9 cellular contexts compared by ENCODE assay signal in genomic region chr11:36376315-36376887, GRCh38.
DNase-seq lines count a peak whose midpoint lies in the region; TF ChIP-seq lines count a peak whose summit lies in the region.
"Had no signal": no experiment of that assay in that cellular context is flagged by ENCODE, and none has a peak within 500 bp of the region (broad histone marks: within the 10 kb centered on the region; RNA-seq: fewer than 3 reads in every experiment).

No MANE protein-coding gene starts in this region.

- H3K4me1 ChIP-seq in SK-N-SH (ENCODE audit: control insufficient read depth in 1 of 2, insufficient read depth in 2 of 2, low read depth in 1 of 2, low read length in 1 of 2) (peaks cover 14 to 26% of the 10 kb centered on the region in 2 experiments; a peak in 2 of 4 replicates), muscle layer of duodenum (ENCODE audit: control insufficient read depth in 1 of 2, insufficient read depth in 2 of 2, low read length in 2 of 2) (peaks cover 7 to 30% of the 10 kb centered on the region in 2 donors)

- TF ChIP-seq RAD21 in SK-N-SH (IDR thresholded peaks at IDR 0.05; ENCODE audit: low read length): no peak

- CTCF ChIA-PET in SK-N-SH (lab: Yijun Ruan, JAX): interaction anchor here (0.9 to 2.5 kb wide), 6 partner anchors 12 to 116 kb away, joined by 3 to 10 read pairs (median 4); no protein-coding TSS in a partner anchor

- TF ChIP-seq CTCF in SK-N-SH (IDR thresholded peaks at IDR 0.05): no peak
- TF ChIP-seq CTCF in epithelial cell of proximal tubule (conservative IDR thresholded peaks at IDR 0.05; ENCODE audit: low read depth, low read length): no peak

- H3K27me3 ChIP-seq in SK-N-SH (ENCODE audit: insufficient read depth) (peaks cover 37% of the 10 kb centered on the region; the same call in 1 of the 2 replicates), muscle layer of duodenum (ENCODE audit: low read depth, low read length) (no peaks in the 10 kb centered on the region)

- H3K36me3 ChIP-seq in SK-N-SH (replicated peaks in 1 of 2; ENCODE audit: control insufficient read depth in 1 of 2, insufficient read depth in 2 of 2, low read length in 1 of 2) (no peaks in the 10 kb centered on the region), muscle layer of duodenum (ENCODE audit: control insufficient read depth in 1 of 2, insufficient read depth in 2 of 2, low read length in 2 of 2) (peaks cover 0 to 2% of the 10 kb centered on the region in 2 donors)

- no peaks in the 10 kb centered on the region for H4K20me1 ChIP-seq in SK-N-SH (ENCODE audit: insufficient read depth)

- peak overlapping the region; percentile 50 to 70 for H3K4me3 ChIP-seq in SK-N-SH (ENCODE audit: low read depth in 2 of 2, low read length in 1 of 2)
- peak overlapping the region; percentile 85 for H3K4me3 ChIP-seq in epithelial cell of proximal tubule (ENCODE audit: low read depth, low read length)
- H3K4me3 ChIP-seq in muscle layer of duodenum (ENCODE audit: low read depth in 1 of 2, low read length in 2 of 2): peak overlapping the region; percentile 72 to 83

- H3K27ac ChIP-seq in SK-N-SH (ENCODE audit: low read depth in 2 of 2, low read length in 1 of 2) (no peak overlapping the region), muscle layer of duodenum (ENCODE audit: low read length) (peak overlapping the region; percentile 32)
- H3K27ac ChIP-seq: 22Rv1 had no signal

- H3K9ac ChIP-seq in SK-N-SH: no peak overlapping the region

- peak overlapping the region; percentile 93 for H2AFZ ChIP-seq in SK-N-SH (ENCODE audit: low read depth)

- POLR2A ChIA-PET in SK-N-SH (lab: Yijun Ruan, JAX): no interaction called here

- peak; percentile 40 for DNase-seq in DMS 273 (lab: John Stamatoyannopoulos, UW; ENCODE audit: unreplicated experiment)
- no peak for DNase-seq in DMS 273 treated with DMSO at 0.1 percent for 48 hours (lab: John Stamatoyannopoulos, UW)
- DNase-seq in SK-N-SH: peak; percentile 49
- DNase-seq in epithelial cell of proximal tubule (ENCODE audit: low read depth): no peak
- DNase-seq in NCI-H2081 treated with DMSO at 0.1 percent for 48 hours (lab: John Stamatoyannopoulos, UW): no peak
- DNase-seq in NCI-H2107 (lab: John Stamatoyannopoulos, UW): no peak
- DNase-seq in NCI-H2171 treated with DMSO at 0.1 percent for 48 hours (lab: John Stamatoyannopoulos, UW): no peak

- WGBS in SK-N-SH (ENCODE audit: low lambda C conversion rate): 4% methylated on average over 36 of the region's 46 CpGs

- H3F3A ChIP-seq in SK-N-SH (replicated peaks; ENCODE audit: insufficient read depth): peaks cover 3% of the 10 kb centered on the region

- TF ChIP-seq EP300 in SK-N-SH (IDR thresholded peaks at IDR 0.05; ENCODE audit: borderline replicate concordance in 1 of 2, low read depth in 1 of 2, low read length in 1 of 2): no peak

- no peaks in the 10 kb centered on the region for H3K9me2 ChIP-seq in SK-N-SH

- H3K9me3 ChIP-seq in SK-N-SH: no peaks in the 10 kb centered on the region
- H3K9me3 ChIP-seq in muscle layer of duodenum (ENCODE audit: control insufficient read depth in 1 of 2, low read length in 2 of 2): no peaks in the 10 kb centered on the region

- H3K79me2 ChIP-seq in SK-N-SH (ENCODE audit: insufficient read depth): no peaks in the 10 kb centered on the region

- H3K4me2 ChIP-seq in SK-N-SH: peak overlapping the region; percentile 98

TF ChIP-seq in SK-N-SH, 30 proteins besides CTCF, POLR2A, EP300 and RAD21:
- TF ChIP-seq USF1 (IDR thresholded peaks at IDR 0.05; ENCODE audit: borderline replicate concordance, low read depth): no peak
- no peak for TF ChIP-seq POLR2AphosphoS5 (IDR thresholded peaks at IDR 0.05; ENCODE audit: low read depth, low read length)
- TF ChIP-seq JUND (IDR thresholded peaks at IDR 0.05): no peak
- TF ChIP-seq NFIC (IDR thresholded peaks at IDR 0.05; ENCODE audit: borderline replicate concordance): no peak
- no peak for TF ChIP-seq MAX (IDR thresholded peaks at IDR 0.05; ENCODE audit: low read depth)
- no peak for TF ChIP-seq RCOR1 (IDR thresholded peaks at IDR 0.05; ENCODE audit: low read length)
- TF ChIP-seq CHD2 (IDR thresholded peaks at IDR 0.05; ENCODE audit: low read length, partially characterized antibody): no peak
- no peak for TF ChIP-seq IRF3 (IDR thresholded peaks at IDR 0.05; ENCODE audit: low read depth, low read length)
- TF ChIP-seq TCF12 (IDR thresholded peaks at IDR 0.05): no peak
- no peak for TF ChIP-seq RFX5 (IDR thresholded peaks at IDR 0.05; ENCODE audit: low read length)
- no peak for TF ChIP-seq FOXJ3 (CRISPR knock-in tag; IDR thresholded peaks at IDR 0.05)
- no peak for TF ChIP-seq SIN3A (IDR thresholded peaks at IDR 0.05; ENCODE audit: borderline replicate concordance, low read depth, low read length)
- TF ChIP-seq FOXM1 (IDR thresholded peaks at IDR 0.05; ENCODE audit: low read depth): no peak
- no peak for TF ChIP-seq FOSL2 (IDR thresholded peaks at IDR 0.05; ENCODE audit: borderline replicate concordance, low read depth)
- no peak for TF ChIP-seq USF2 (IDR thresholded peaks at IDR 0.05; ENCODE audit: borderline replicate concordance, low read depth, low read length)
- TF ChIP-seq ZBTB33 (IDR thresholded peaks at IDR 0.05; ENCODE audit: borderline replicate concordance, low read depth): no peak

Comparison
In these comparisons a context has a peak if more than half of its experiments do, and no peak if none do; other contexts are left out.
1. DNase-seq: peak in DMS 273 (single experiment) and SK-N-SH (single experiment); none in DMS 273 treated with DMSO at 0.1 percent for 48 hours (single experiment), epithelial cell of proximal tubule (single experiment), NCI-H2081 treated with DMSO at 0.1 percent for 48 hours (single experiment), NCI-H2107 (single experiment) and NCI-H2171 treated with DMSO at 0.1 percent for 48 hours (single experiment).
2. Peak in every context shown above with its lines, with median percentiles within 50 percentile points of each other: H3K4me3 ChIP-seq.